1 cellular context compared by ENCODE assay signal in the genomic region with DNA sequence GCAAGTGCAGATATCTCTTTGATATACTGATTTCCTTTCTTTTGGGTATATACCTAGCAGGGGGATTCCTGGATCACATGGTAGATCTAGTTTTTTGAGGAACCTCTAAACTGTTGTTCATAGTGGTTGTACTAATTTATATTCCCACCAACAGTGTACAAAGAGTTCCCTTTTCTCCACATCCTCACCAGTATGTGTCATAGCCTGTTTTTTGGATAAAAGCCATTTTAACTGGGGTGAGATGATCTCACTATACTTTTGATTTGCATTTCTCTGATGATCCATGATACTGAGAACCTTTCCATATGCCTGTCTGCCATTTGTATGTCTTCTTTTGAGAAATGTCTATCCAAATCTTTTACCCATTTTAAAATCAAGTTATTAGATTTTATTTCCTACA.
TF ChIP-seq lines count a peak whose summit lies in the region.

No MANE protein-coding gene starts in this region.

TF ChIP-seq in IMR-90, 13 proteins besides CTCF, POLR2A, EP300 and RAD21:
- no peak for TF ChIP-seq RFX5 (IDR thresholded peaks at IDR 0.05; ENCODE audit: low read depth, low read length)
- TF ChIP-seq MAZ (IDR thresholded peaks at IDR 0.05; ENCODE audit: borderline replicate concordance, low read depth, low read length) = no peak
